9 cellular contexts compared by ENCODE assay signal in the genomic region with DNA sequence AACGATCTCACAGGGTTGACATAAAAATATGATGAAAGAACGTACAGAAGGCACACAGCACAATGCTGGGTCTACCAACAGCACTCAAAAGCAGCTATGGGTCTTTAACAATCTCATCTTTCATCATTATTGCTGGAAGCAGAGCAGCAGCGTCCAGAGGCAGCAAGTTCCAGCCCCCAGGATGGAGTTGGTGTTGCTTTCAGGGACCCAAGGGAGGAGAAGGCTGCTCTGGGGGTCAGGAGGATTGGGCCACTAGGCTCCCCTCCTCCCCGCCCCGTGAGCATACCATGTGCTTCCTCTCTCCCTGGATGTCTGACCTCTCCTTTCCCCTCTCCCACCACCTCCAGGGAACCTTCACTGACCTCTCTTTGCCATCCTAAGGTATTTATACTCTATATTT. TPM values are rescaled to one million over a fixed set of nuclear protein-coding genes. Genes with fewer than 3 reads are reported as not detected.
A peak's percentile ranks its signal among the peaks of the same experiment; 100 is the strongest.
DNase-seq lines count a peak whose midpoint lies in the region; TF ChIP-seq lines count a peak whose summit lies in the region.
"Had no signal": no experiment of that assay in that cellular context is flagged by ENCODE, and none has a peak within 500 bp of the region (broad histone marks: within the 10 kb centered on the region; RNA-seq: fewer than 3 reads in every experiment).

No MANE protein-coding gene starts in this region.

- TF ChIP-seq CTCF in Caco-2 (IDR thresholded peaks at IDR 0.05; ENCODE audit: insufficient read depth in 1 of 2, low read depth in 1 of 2, low read length in 1 of 2, severe bottlenecking in 1 of 2, unreplicated experiment in 1 of 2) (no peak), fibroblast of pulmonary artery (IDR thresholded peaks at IDR 0.05; ENCODE audit: low read length, missing control alignments) (no peak), prostate gland (IDR thresholded peaks at IDR 0.05) (no peak)

- CTCF ChIA-PET in Caco-2 (lab: Charles Lee), result interaction anchor here (3.1 kb wide), 1 partner anchor 36 kb away, joined by 18 read pairs; no protein-coding TSS in a partner anchor

- H3K27me3 ChIP-seq in Caco-2 (replicated peaks; ENCODE audit: control insufficient read depth, insufficient read depth, low read length), result no peaks in the 10 kb centered on the region
- H3K27me3 ChIP-seq in SJCRH30, result no peaks in the 10 kb centered on the region
- no peaks in the 10 kb centered on the region for H3K27me3 ChIP-seq in prostate gland (replicated peaks; ENCODE audit: insufficient read depth)

- H3K4me1 Mint-ChIP-seq in Caco-2 (ENCODE audit: low read depth, unreplicated experiment), result peaks cover 45% of the 10 kb centered on the region

- POLR2A ChIA-PET in Caco-2 (lab: Charles Lee), result no interaction called here

- 36% methylated on average over 5 of the region's 5 CpGs for WGBS in prostate gland

- H3K4me3 Mint-ChIP-seq in Caco-2 (ENCODE audit: unreplicated experiment), result no peak overlapping the region

- H3K9me3 Mint-ChIP-seq in Caco-2 (ENCODE audit: unreplicated experiment), result no peaks in the 10 kb centered on the region

- no peaks in the 10 kb centered on the region for H3K9me3 ChIP-seq in Caco-2
- H3K9me3 ChIP-seq in SJCRH30 (replicated peaks), result no peaks in the 10 kb centered on the region
- no peaks in the 10 kb centered on the region for H3K9me3 ChIP-seq in prostate gland

- H3K4me1 ChIP-seq in Caco-2 (peaks cover 43% of the 10 kb centered on the region), SJCRH30 (peaks cover 40% of the 10 kb centered on the region), prostate gland (replicated peaks) (peaks cover 32% of the 10 kb centered on the region)

- intact Hi-C loops in Caco-2 (cut with micrococcal nuclease; ENCODE audit: unreplicated experiment), result no loop called here
- intact Hi-C loops in prostate gland (cut with DNase I), result loop anchor here (2.0 kb wide), 1 partner anchor 13 kb away; a partner anchor contains a TSS

- peaks cover 48% of the 10 kb centered on the region for H3K36me3 Mint-ChIP-seq in Caco-2 (ENCODE audit: insufficient read depth, unreplicated experiment)

- BruUV-seq in Caco-2 (replicated peaks; lab: Mats Ljungman, UMichigan), result no TSS peak

- no peaks in the 10 kb centered on the region for H3K27me3 Mint-ChIP-seq in Caco-2 (ENCODE audit: insufficient read depth, unreplicated experiment)

- H3K4me3 ChIP-seq in Caco-2 (ENCODE audit: low read depth, low read length), result no peak overlapping the region
- H3K4me3 ChIP-seq in SJCRH30, result peak overlapping the region; percentile 38
- peak overlapping the region; percentile 21 for H3K4me3 ChIP-seq in fibroblast of pulmonary artery (replicated peaks; ENCODE audit: low read depth, low read length)
- H3K4me3 ChIP-seq in prostate gland, result peak overlapping the region in 1 of 2 donors; percentile 4

- no peak for TF ChIP-seq POLR2A in prostate gland (IDR thresholded peaks at IDR 0.05)

- H3K27ac ChIP-seq in SJCRH30 (peak overlapping the region; percentile 100), prostate gland (peak overlapping the region; percentile 94)

- DNase-seq in Caco-2 (no peak), SJCRH30 (peak; percentile 42 to 43), fibroblast of pulmonary artery (ENCODE audit: low read depth) (peak; percentile 32), prostate gland (ENCODE audit: low spot score) (no peak), HT-29 (ENCODE audit: low spot score) (no peak), NCI-H226 (no peak), superior temporal gyrus (ENCODE audit: extremely low spot score) (no peak), NCI-H510A treated with DMSO at 0.1 percent for 48 hours (lab: John Stamatoyannopoulos, UW) (no peak)
- DNase-seq: activated CD8-positive, alpha-beta memory T cell treated with anti-CD3 and anti-CD28 coated beads, Interleukin-2, amount 50 U/mL, for 48 hours had no signal

- H3K27ac Mint-ChIP-seq in Caco-2 (ENCODE audit: unreplicated experiment), result peak overlapping the region; percentile 36

- H3K36me3 ChIP-seq in Caco-2 (ENCODE audit: control insufficient read depth, insufficient read depth, low read length) (peaks cover 2% of the 10 kb centered on the region), SJCRH30 (0 out of 2 replicates have a peak, but pooled peaks cover 2% of the 10 kb centered on the region), prostate gland (no peaks in the 10 kb centered on the region)

RNA-seq across cellular contexts. Expression of a gene that starts 13.3 kb away (rescaled TPM):
- 40.2 and 41.5 TPM in 2 replicates for total RNA-seq in Caco-2 (2022)
- 36.1 and 37.7 TPM in 2 replicates for total RNA-seq in SJCRH30 (2014; rRNA removed; shearing (Covaris generic))
- 10 to 100 TPM; 37.2 to 49.8 TPM for total RNA-seq in prostate gland
- 38.4 and 39.9 TPM in 2 replicates for total RNA-seq in HT-29 (2014; rRNA removed; shearing (Covaris generic))

RNA-seq across cellular contexts. Expression of a gene that starts 13.7 kb away (rescaled TPM):
- total RNA-seq in Caco-2 (2022) (38.4 and 40.2 TPM in 2 replicates), prostate gland (10 to 100 TPM; 57.9 to 85.8 TPM)
- total RNA-seq in SJCRH30 (2014; rRNA removed; shearing (Covaris generic)), result 17.6 and 19.0 TPM in 2 replicates
- 16.8 and 17.4 TPM in 2 replicates for total RNA-seq in HT-29 (2014; rRNA removed; shearing (Covaris generic))

Comparison
In these comparisons a context has a peak if more than half of its experiments do, and no peak if none do; other contexts are left out.
1. DNase-seq: peak in SJCRH30 (2 of 2) and fibroblast of pulmonary artery (single experiment); none in Caco-2 (0 of 2), prostate gland (single experiment), HT-29 (single experiment), NCI-H226 (single experiment), superior temporal gyrus (single experiment) and NCI-H510A treated with DMSO at 0.1 percent for 48 hours (single experiment).